31 cellular contexts compared by ENCODE assay signal in genomic region chr1:234467821-234468220, GRCh38. TPM values are rescaled to one million over a fixed set of nuclear protein-coding genes. Genes with fewer than 3 reads are reported as not detected.
DNase-seq lines count a peak whose midpoint lies in the region; ATAC-seq and TF ChIP-seq lines count a peak whose summit lies in the region.
"Had no signal": no experiment of that assay in that cellular context is flagged by ENCODE, and none has a peak within 500 bp of the region (broad histone marks: within the 10 kb centered on the region; RNA-seq: fewer than 3 reads in every experiment).

No MANE protein-coding gene starts in this region.

- H3K9ac ChIP-seq in PC-3 (ENCODE audit: low read length) (no peak overlapping the region), trophoblast cell (ENCODE audit: low read length) (no peak overlapping the region)
- H3K9ac ChIP-seq: BLaER1; BLaER1 treated with 17β-estradiol and CSF1 and Interleukin-3, amounts not matched to agents 10 nM and 100 nM had no signal

- no peak for TF ChIP-seq CTCF in PC-3 (conservative IDR thresholded peaks at IDR 0.05; ENCODE audit: low read depth, low read length)

- peaks cover 13% of the 10 kb centered on the region for H3K4me1 ChIP-seq in PC-3 (ENCODE audit: insufficient read depth, low read length)
- H3K4me1 ChIP-seq in trophoblast cell (ENCODE audit: control insufficient read depth in 1 of 2, insufficient read depth in 2 of 2, low read length in 2 of 2): no peaks in the 10 kb centered on the region
- H3K4me1 ChIP-seq: BE2C, Caco-2 had no signal

- H4K12ac ChIP-seq in trophoblast cell (ENCODE audit: low read depth, low read length): no peak overlapping the region

- peaks cover 10 to 74% (median 25%) of the 10 kb centered on the region in 3 donors for H3K36me3 Mint-ChIP-seq in naive thymus-derived CD8-positive, alpha-beta T cell

- H3K4me3 ChIP-seq in PC-3 (ENCODE audit: low read length) (no peak overlapping the region), trophoblast cell (ENCODE audit: low read depth, low read length) (no peak overlapping the region)
- H3K4me3 ChIP-seq: A549; BLaER1; BLaER1 treated with 17β-estradiol and CSF1 and Interleukin-3, amounts not matched to agents 10 nM and 100 nM had no signal

- H3K27ac ChIP-seq in PC-3 (ENCODE audit: low read length) (peak overlapping the region; percentile 54), trophoblast cell (ENCODE audit: low read depth, low read length) (no peak overlapping the region)
- H3K27ac ChIP-seq: 22Rv1; A549; BLaER1; BLaER1 treated with 17β-estradiol and CSF1 and Interleukin-3, amounts not matched to agents 10 nM and 100 nM; C4-2B had no signal

- no peak overlapping the region for H2BK120ac ChIP-seq in trophoblast cell (ENCODE audit: insufficient read depth, low read length, poor library complexity)

- no peak for ATAC-seq in PC-3
- no peak for ATAC-seq in naive thymus-derived CD8-positive, alpha-beta T cell
- ATAC-seq: A549; CD8-positive, alpha-beta T cell had no signal

- H3K9me2 ChIP-seq in PC-3 (replicated peaks; ENCODE audit: low read length): no peaks in the 10 kb centered on the region

- CTCF ChIA-PET in PC-3 (lab: Charles Lee): no interaction called here

- H4K91ac ChIP-seq in trophoblast cell (ENCODE audit: low read depth, low read length): no peak overlapping the region

- no peaks in the 10 kb centered on the region for H3K27me3 Mint-ChIP-seq in naive thymus-derived CD8-positive, alpha-beta T cell
- H3K27me3 Mint-ChIP-seq: B cell; CD4-positive, alpha-beta memory T cell; CD4-positive, alpha-beta T cell; CD4-positive, CD25-positive, alpha-beta regulatory T cell; CD8-positive, alpha-beta memory T cell had no signal

- H3K9me3 ChIP-seq in PC-3 (ENCODE audit: low read length) (no peaks in the 10 kb centered on the region), trophoblast cell (ENCODE audit: insufficient read depth, low read depth, low read length) (no peaks in the 10 kb centered on the region)
- H3K9me3 ChIP-seq: A549; BE2C; BLaER1; BLaER1 treated with 17β-estradiol and CSF1 and Interleukin-3, amounts not matched to agents 10 nM and 100 nM; Caco-2 had no signal

- POLR2A ChIA-PET in PC-3 (lab: Charles Lee; ENCODE audit: unreplicated experiment): no interaction called here
- POLR2A ChIA-PET in naive thymus-derived CD8-positive, alpha-beta T cell (lab: Charles Lee): no interaction called here

- H2AK5ac ChIP-seq in trophoblast cell (ENCODE audit: low read length): no peak overlapping the region

- no peak overlapping the region for H2BK12ac ChIP-seq in trophoblast cell (ENCODE audit: low read length)

- peaks cover 2 to 8% (median 5%) of the 10 kb centered on the region in 4 donors for H3K4me1 Mint-ChIP-seq in naive thymus-derived CD8-positive, alpha-beta T cell

- H2AFZ ChIP-seq in PC-3 (ENCODE audit: low read length): no peak overlapping the region
- no peak overlapping the region for H2AFZ ChIP-seq in trophoblast cell (ENCODE audit: insufficient read depth, low read length, poor library complexity)

- WGBS in trophoblast cell (ENCODE audit: extremely low coverage, insufficient coverage, insufficient read length): no CpG with 5 or more reads among the region's 6 CpGs

- H3K4me2 ChIP-seq in PC-3 (ENCODE audit: low read length) (no peak overlapping the region), trophoblast cell (ENCODE audit: low read length) (no peak overlapping the region)
- H3K4me2 ChIP-seq: A549; BLaER1; BLaER1 treated with 17β-estradiol and CSF1 and Interleukin-3, amounts not matched to agents 10 nM and 100 nM had no signal

- H3K27me3 ChIP-seq in PC-3 (ENCODE audit: low read length): no peaks in the 10 kb centered on the region
- H3K27me3 ChIP-seq in trophoblast cell (ENCODE audit: insufficient read depth, low read length): no peaks in the 10 kb centered on the region
- H3K27me3 ChIP-seq: BE2C; BLaER1; BLaER1 treated with 17β-estradiol and CSF1 and Interleukin-3, amounts not matched to agents 10 nM and 100 nM had no signal

- no peak overlapping the region for H4K8ac ChIP-seq in trophoblast cell (ENCODE audit: low read depth, low read length)

- no peak overlapping the region for H3K27ac Mint-ChIP-seq in naive thymus-derived CD8-positive, alpha-beta T cell
- H3K27ac Mint-ChIP-seq: B cell; CD4-positive, alpha-beta memory T cell; CD4-positive, alpha-beta T cell; CD4-positive, CD25-positive, alpha-beta regulatory T cell; CD8-positive, alpha-beta memory T cell; CD8-positive, alpha-beta T cell had no signal

- peaks cover 6% of the 10 kb centered on the region; the same call in 1 of the 2 replicates for H3K36me3 ChIP-seq in PC-3 (ENCODE audit: low read depth, low read length)
- H3K36me3 ChIP-seq in trophoblast cell (ENCODE audit: control insufficient read depth in 1 of 2, insufficient read depth in 2 of 2, low read length in 2 of 2): no peaks in the 10 kb centered on the region

- H3K4me3 Mint-ChIP-seq in naive thymus-derived CD8-positive, alpha-beta T cell: no peak overlapping the region
- H3K4me3 Mint-ChIP-seq: B cell; CD14-positive monocyte; CD4-positive, alpha-beta memory T cell; CD4-positive, alpha-beta T cell; CD8-positive, alpha-beta memory T cell; CD8-positive, alpha-beta T cell had no signal

- BruUV-seq in PC-3 (replicated peaks; lab: Mats Ljungman, UMichigan): no TSS peak

- H2BK5ac ChIP-seq in trophoblast cell (ENCODE audit: low read depth, low read length, poor library complexity): no peak overlapping the region

- peaks cover 7% of the 10 kb centered on the region; the same call in 1 of the 2 replicates for H3K79me2 ChIP-seq in PC-3 (ENCODE audit: low read length)
- H3K79me2 ChIP-seq in trophoblast cell (ENCODE audit: control insufficient read depth, insufficient read depth, low read length, poor library complexity): no peaks in the 10 kb centered on the region

- H4K20me1 ChIP-seq in PC-3 (ENCODE audit: low read length): no peaks in the 10 kb centered on the region
- H4K20me1 ChIP-seq: BLaER1 treated with 17β-estradiol and CSF1 and Interleukin-3, amounts not matched to agents 10 nM and 100 nM had no signal

- H3K79me1 ChIP-seq in trophoblast cell (ENCODE audit: low read length): no peaks in the 10 kb centered on the region

- no peaks in the 10 kb centered on the region for H3K9me3 Mint-ChIP-seq in naive thymus-derived CD8-positive, alpha-beta T cell
- H3K9me3 Mint-ChIP-seq: CD14-positive monocyte; CD4-positive, alpha-beta memory T cell; CD4-positive, alpha-beta T cell; CD4-positive, CD25-positive, alpha-beta regulatory T cell; CD8-positive, alpha-beta memory T cell; CD8-positive, alpha-beta T cell had no signal

- intact Hi-C loops in PC-3 (cut with micrococcal nuclease): no loop called here

- no peak overlapping the region for H3K14ac ChIP-seq in trophoblast cell (ENCODE audit: low read length)

- DNase-seq in PC-3 (no peak), trophoblast cell (peak; percentile 80 to 93)
- DNase-seq in activated CD4-positive, CD25-positive, alpha-beta regulatory T cell treated with anti-CD3 and anti-CD28 coated beads, Interleukin-2, amount 50 U/mL, for 72 hours: no peak
- DNase-seq in naive thymus-derived CD8-positive, alpha-beta T cell: no peak
- DNase-seq: 8988T; ACHN; AML-193; BE2C; C1 segment of cervical spinal cord; Caco-2; Calu3; CD4-positive, alpha-beta memory T cell; CD4-positive, alpha-beta T cell; CD4-positive, CD25-positive, alpha-beta regulatory T cell; CD8-positive, alpha-beta memory T cell; CD8-positive, alpha-beta T cell; COR-L47; DMS 273 treated with DMSO at 0.1 percent for 48 hours; DMS153; DMS53; DMS79; DMS79 treated with DMSO at 0.1 percent for 48 hours; DND-41; EL had no signal

- no peak overlapping the region for H3K23ac ChIP-seq in trophoblast cell (ENCODE audit: low read length)

- no peak overlapping the region for H3K18ac ChIP-seq in trophoblast cell (ENCODE audit: low read length)

- H3F3A ChIP-seq in PC-3 (ENCODE audit: low read length, unreplicated experiment): no peaks in the 10 kb centered on the region

- H3K4ac ChIP-seq in trophoblast cell (ENCODE audit: low read depth, low read length): no peak overlapping the region

RNA-seq across cellular contexts. Expression of gene TARBP1, which starts 11.2 kb away (rescaled TPM):
- 15.1 and 27.7 TPM in 2 replicates for total RNA-seq in PC-3 (2014; rRNA removed)
- 7.2 and 7.8 TPM in 2 replicates for polyA plus RNA-seq in trophoblast cell (2013)
- total RNA-seq in naive thymus-derived CD8-positive, alpha-beta T cell: 10 to 100 TPM; 54.7 to 61.1 TPM
- 10 to 100 TPM; 12.8 to 15.6 (median 13.2) TPM for polyA plus RNA-seq in naive thymus-derived CD8-positive, alpha-beta T cell

Comparison
In these comparisons a context has a peak if more than half of its experiments do, and no peak if none do; other contexts are left out.
1. DNase-seq: peak in trophoblast cell (2 of 2); none in PC-3 (single experiment), activated CD4-positive, CD25-positive, alpha-beta regulatory T cell treated with anti-CD3 and anti-CD28 coated beads, Interleukin-2, amount 50 U/mL, for 72 hours (single experiment) and naive thymus-derived CD8-positive, alpha-beta T cell (0 of 10).